In the genomic region with DNA sequence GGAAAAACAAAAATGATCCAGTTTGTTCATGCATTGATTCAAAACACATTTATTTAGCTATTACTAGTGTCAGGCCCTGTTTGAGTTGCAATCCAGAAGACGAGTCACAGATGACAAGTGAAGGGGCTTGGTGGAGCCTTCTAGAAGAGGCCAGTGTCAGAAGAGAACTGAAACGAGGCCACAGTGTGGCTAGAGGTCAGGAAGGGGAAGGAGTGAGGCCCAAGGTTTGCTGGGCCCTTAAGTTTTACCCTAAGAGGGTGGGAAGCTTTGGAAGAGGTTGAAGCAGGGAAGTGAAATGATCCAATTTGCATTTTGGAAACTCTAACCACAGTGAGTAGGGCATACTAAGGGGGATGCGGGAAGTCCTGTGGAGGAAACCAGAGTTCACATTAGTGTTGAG, we compare ENCODE assay signal across 11 cellular contexts. TPM values are rescaled to one million over a fixed set of nuclear protein-coding genes. Genes with fewer than 3 reads are reported as not detected.
DNase-seq lines count a peak whose midpoint lies in the region; ATAC-seq and TF ChIP-seq lines count a peak whose summit lies in the region.
"Had no signal": no experiment of that assay in that cellular context is flagged by ENCODE, and none has a peak within 500 bp of the region (broad histone marks: within the 10 kb centered on the region; RNA-seq: fewer than 3 reads in every experiment).

No MANE protein-coding gene starts in this region.

- POLR2A ChIA-PET in WTC11 (lab: Charles Lee): no interaction called here

- peak overlapping the region; percentile 67 for H3K27ac Mint-ChIP-seq in WTC11

- TF ChIP-seq CTCF in WTC11 (IDR thresholded peaks at IDR 0.05): no peak
- no peak for TF ChIP-seq CTCF in colonic mucosa (IDR thresholded peaks at IDR 0.05)

- no peaks in the 10 kb centered on the region for H3K27me3 ChIP-seq in MG63
- no peaks in the 10 kb centered on the region for H3K27me3 ChIP-seq in colonic mucosa

- intact Hi-C loops in colonic mucosa (cut with DNase I): no loop called here

- H3K4me1 Mint-ChIP-seq in WTC11: no peaks in the 10 kb centered on the region

- peaks cover 57% of the 10 kb centered on the region for H3K36me3 Mint-ChIP-seq in WTC11

- H3K9me3 Mint-ChIP-seq in WTC11: no peaks in the 10 kb centered on the region

- peaks cover 79% of the 10 kb centered on the region for H3K36me3 ChIP-seq in MG63
- no peaks in the 10 kb centered on the region for H3K36me3 ChIP-seq in colonic mucosa

- H3K9me3 ChIP-seq in MG63 (no peaks in the 10 kb centered on the region), colonic mucosa (no peaks in the 10 kb centered on the region)

- no peak overlapping the region for H3K27ac ChIP-seq in colonic mucosa
- H3K27ac ChIP-seq: skin epidermis, VCaP had no signal

- CTCF ChIA-PET in WTC11 (lab: Charles Lee): interaction anchor here (1.2 kb wide), 1 partner anchor 83 kb away, joined by 3 read pairs; no protein-coding TSS in a partner anchor

- ATAC-seq in GM18499 (IDR thresholded peaks at IDR 0.05; ENCODE audit: insufficient read depth, unreplicated experiment): peak; percentile 77
- peak; percentile 85 for ATAC-seq in GM19455 (IDR thresholded peaks at IDR 0.05; ENCODE audit: unreplicated experiment)
- peak; percentile 86 for ATAC-seq in HG02981 (IDR thresholded peaks at IDR 0.05; ENCODE audit: unreplicated experiment)
- no peak for ATAC-seq in WTC11
- no peak for ATAC-seq in HG03159 (IDR thresholded peaks at IDR 0.05; ENCODE audit: unreplicated experiment)

- H3K4me1 ChIP-seq in colonic mucosa: no peaks in the 10 kb centered on the region

- H3K4me3 Mint-ChIP-seq in WTC11: no peak overlapping the region

- H3K4me3 ChIP-seq in MG63: no peak overlapping the region
- H3K4me3 ChIP-seq in colonic mucosa: no peak overlapping the region
- H3K4me3 ChIP-seq: skin epidermis had no signal

- H3K9ac ChIP-seq in colonic mucosa (ENCODE audit: low read depth in 2 of 2, low read length in 2 of 2): no peak overlapping the region

- H3K27me3 Mint-ChIP-seq in WTC11 (ENCODE audit: low read depth): no peaks in the 10 kb centered on the region

- DNase-seq in WTC11 (ENCODE audit: low spot score) (no peak), MG63 (no peak), colonic mucosa (no peak), Kasumi-1 (lab: John Stamatoyannopoulos, UW) (no peak)
- DNase-seq: head of caudate nucleus had no signal

TF ChIP-seq in WTC11, 78 proteins besides CTCF, POLR2A, EP300 and RAD21:
- TF ChIP-seq, protein P1, sequence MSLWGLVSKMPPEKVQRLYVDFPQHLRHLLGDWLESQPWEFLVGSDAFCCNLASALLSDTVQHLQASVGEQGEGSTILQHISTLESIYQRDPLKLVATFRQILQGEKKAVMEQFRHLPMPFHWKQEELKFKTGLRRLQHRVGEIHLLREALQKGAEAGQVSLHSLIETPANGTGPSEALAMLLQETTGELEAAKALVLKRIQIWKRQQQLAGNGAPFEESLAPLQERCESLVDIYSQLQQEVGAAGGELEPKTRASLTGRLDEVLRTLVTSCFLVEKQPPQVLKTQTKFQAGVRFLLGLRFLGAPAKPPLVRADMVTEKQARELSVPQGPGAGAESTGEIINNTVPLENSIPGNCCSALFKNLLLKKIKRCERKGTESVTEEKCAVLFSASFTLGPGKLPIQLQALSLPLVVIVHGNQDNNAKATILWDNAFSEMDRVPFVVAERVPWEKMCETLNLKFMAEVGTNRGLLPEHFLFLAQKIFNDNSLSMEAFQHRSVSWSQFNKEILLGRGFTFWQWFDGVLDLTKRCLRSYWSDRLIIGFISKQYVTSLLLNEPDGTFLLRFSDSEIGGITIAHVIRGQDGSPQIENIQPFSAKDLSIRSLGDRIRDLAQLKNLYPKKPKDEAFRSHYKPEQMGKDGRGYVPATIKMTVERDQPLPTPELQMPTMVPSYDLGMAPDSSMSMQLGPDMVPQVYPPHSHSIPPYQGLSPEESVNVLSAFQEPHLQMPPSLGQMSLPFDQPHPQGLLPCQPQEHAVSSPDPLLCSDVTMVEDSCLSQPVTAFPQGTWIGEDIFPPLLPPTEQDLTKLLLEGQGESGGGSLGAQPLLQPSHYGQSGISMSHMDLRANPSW (CRISPR knock-in tag; conservative IDR thresholded peaks at IDR 0.05; ENCODE audit: low read depth): no peak
- TF ChIP-seq GABPB1 (CRISPR knock-in tag; IDR thresholded peaks at IDR 0.05) (no peak), HMGXB4 (CRISPR knock-in tag; IDR thresholded peaks at IDR 0.05) (no peak), PRRX2 (CRISPR knock-in tag; IDR thresholded peaks at IDR 0.05) (no peak), RELA (CRISPR knock-in tag; IDR thresholded peaks at IDR 0.05; ENCODE audit: borderline replicate concordance) (no peak), ZMAT4 (CRISPR knock-in tag; IDR thresholded peaks at IDR 0.05) (no peak), HMGA2 (CRISPR knock-in tag; IDR thresholded peaks at IDR 0.05) (no peak), ZNF138 (CRISPR knock-in tag; conservative IDR thresholded peaks at IDR 0.05) (no peak), E2F1 (CRISPR knock-in tag; IDR thresholded peaks at IDR 0.05) (no peak), USF2 (CRISPR knock-in tag; IDR thresholded peaks at IDR 0.05) (no peak), NFE2L1 (CRISPR knock-in tag; IDR thresholded peaks at IDR 0.05) (no peak)
- TF ChIP-seq, protein P2, sequence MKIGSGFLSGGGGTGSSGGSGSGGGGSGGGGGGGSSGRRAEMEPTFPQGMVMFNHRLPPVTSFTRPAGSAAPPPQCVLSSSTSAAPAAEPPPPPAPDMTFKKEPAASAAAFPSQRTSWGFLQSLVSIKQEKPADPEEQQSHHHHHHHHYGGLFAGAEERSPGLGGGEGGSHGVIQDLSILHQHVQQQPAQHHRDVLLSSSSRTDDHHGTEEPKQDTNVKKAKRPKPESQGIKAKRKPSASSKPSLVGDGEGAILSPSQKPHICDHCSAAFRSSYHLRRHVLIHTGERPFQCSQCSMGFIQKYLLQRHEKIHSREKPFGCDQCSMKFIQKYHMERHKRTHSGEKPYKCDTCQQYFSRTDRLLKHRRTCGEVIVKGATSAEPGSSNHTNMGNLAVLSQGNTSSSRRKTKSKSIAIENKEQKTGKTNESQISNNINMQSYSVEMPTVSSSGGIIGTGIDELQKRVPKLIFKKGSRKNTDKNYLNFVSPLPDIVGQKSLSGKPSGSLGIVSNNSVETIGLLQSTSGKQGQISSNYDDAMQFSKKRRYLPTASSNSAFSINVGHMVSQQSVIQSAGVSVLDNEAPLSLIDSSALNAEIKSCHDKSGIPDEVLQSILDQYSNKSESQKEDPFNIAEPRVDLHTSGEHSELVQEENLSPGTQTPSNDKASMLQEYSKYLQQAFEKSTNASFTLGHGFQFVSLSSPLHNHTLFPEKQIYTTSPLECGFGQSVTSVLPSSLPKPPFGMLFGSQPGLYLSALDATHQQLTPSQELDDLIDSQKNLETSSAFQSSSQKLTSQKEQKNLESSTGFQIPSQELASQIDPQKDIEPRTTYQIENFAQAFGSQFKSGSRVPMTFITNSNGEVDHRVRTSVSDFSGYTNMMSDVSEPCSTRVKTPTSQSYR (CRISPR knock-in tag; IDR thresholded peaks at IDR 0.05): no peak
- TF ChIP-seq, protein P3, sequence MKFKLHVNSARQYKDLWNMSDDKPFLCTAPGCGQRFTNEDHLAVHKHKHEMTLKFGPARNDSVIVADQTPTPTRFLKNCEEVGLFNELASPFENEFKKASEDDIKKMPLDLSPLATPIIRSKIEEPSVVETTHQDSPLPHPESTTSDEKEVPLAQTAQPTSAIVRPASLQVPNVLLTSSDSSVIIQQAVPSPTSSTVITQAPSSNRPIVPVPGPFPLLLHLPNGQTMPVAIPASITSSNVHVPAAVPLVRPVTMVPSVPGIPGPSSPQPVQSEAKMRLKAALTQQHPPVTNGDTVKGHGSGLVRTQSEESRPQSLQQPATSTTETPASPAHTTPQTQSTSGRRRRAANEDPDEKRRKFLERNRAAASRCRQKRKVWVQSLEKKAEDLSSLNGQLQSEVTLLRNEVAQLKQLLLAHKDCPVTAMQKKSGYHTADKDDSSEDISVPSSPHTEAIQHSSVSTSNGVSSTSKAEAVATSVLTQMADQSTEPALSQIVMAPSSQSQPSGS (CRISPR knock-in tag; IDR thresholded peaks at IDR 0.05; ENCODE audit: borderline replicate concordance, low read depth): no peak

RNA-seq across cellular contexts. Expression of gene TTK, which starts 25.0 kb away (rescaled TPM):
- total RNA-seq in WTC11 (2021): 47.2 to 51.0 TPM (median 49.4 TPM) in 3 replicates
- total RNA-seq in MG63 (2014; rRNA removed; shearing (Covaris generic); ENCODE audit: low replicate concordance): 43.2 and 173 TPM in 2 replicates
- 10 to 100 TPM in 1 of 2 donors, 1 to 10 TPM in 1; 8.9 to 25.3 TPM for total RNA-seq in colonic mucosa

Comparison
In these comparisons a context has a peak if more than half of its experiments do, and no peak if none do; other contexts are left out.
1. ATAC-seq: peak in GM18499 (single experiment), GM19455 (single experiment) and HG02981 (single experiment); none in WTC11 (single experiment) and HG03159 (single experiment).